In genomic region chr12:6607751-6608591, GRCh38 we compare ENCODE assay signal across 8 cellular contexts. TPM values are rescaled to one million over a fixed set of nuclear protein-coding genes. Genes with fewer than 3 reads are reported as not detected.
DNase-seq lines count a peak whose midpoint lies in the region; ATAC-seq and TF ChIP-seq lines count a peak whose summit lies in the region.

No MANE protein-coding gene starts in this region.

- no peaks in the 10 kb centered on the region for H3K9me3 ChIP-seq in transverse colon

- H3K9me3 Mint-ChIP-seq in naive B cell, result no peaks in the 10 kb centered on the region

- no peaks in the 10 kb centered on the region for H3K36me3 ChIP-seq in transverse colon

- H3K36me3 Mint-ChIP-seq in naive B cell, result peaks cover 0 to 5% of the 10 kb centered on the region in 2 donors

- TF ChIP-seq EP300 in transverse colon (IDR thresholded peaks at IDR 0.05; ENCODE audit: low read depth), result no peak

- H3K4me3 ChIP-seq in transverse colon, result no peak overlapping the region

- no peaks in the 10 kb centered on the region for H3K27me3 ChIP-seq in transverse colon

- H3K27ac Mint-ChIP-seq in naive B cell, result no peak overlapping the region

- no peak for TF ChIP-seq POLR2A in transverse colon (IDR thresholded peaks at IDR 0.05)

- H3K27me3 Mint-ChIP-seq in naive B cell, result no peaks in the 10 kb centered on the region

- intact Hi-C loops in transverse colon (cut with DNase I; ENCODE audit: low total_unique reads), result no loop called here

- no peak for TF ChIP-seq CTCF in transverse colon (IDR thresholded peaks at IDR 0.05)

- peaks cover 52 to 68% (median 53%) of the 10 kb centered on the region in 3 donors for H3K4me1 Mint-ChIP-seq in naive B cell

- H3K4me1 ChIP-seq in transverse colon, result peaks cover 34 to 55% (median 47%) of the 10 kb centered on the region in 4 donors

- ATAC-seq in HG03521 (IDR thresholded peaks at IDR 0.05; ENCODE audit: unreplicated experiment), result peak; percentile 29
- peak; percentile 41 to 44 for ATAC-seq in activated CD4-positive, CD25-positive, alpha-beta regulatory T cell treated with anti-CD3 and anti-CD28 coated beads, Interleukin-2, amount 50 U/mL, for 24 hours
- peak; percentile 42 to 46 for ATAC-seq in naive B cell (ENCODE audit: low read depth in 2 of 2)
- ATAC-seq in GM19351 (IDR thresholded peaks at IDR 0.05; ENCODE audit: unreplicated experiment), result no peak

- in situ Hi-C loops in G401 (cut with HindIII; ENCODE audit: low sequenced_read_pairs), result no loop called here
- in situ Hi-C loops in transverse colon (cut with MboI; ENCODE audit: low pct_ligation_motif_present in 1 of 4, low pct_unique_long_range_greater_than_20kb in 1 of 4, low sequenced_read_pairs in 3 of 4), result no loop called here

- H3K27ac ChIP-seq in transverse colon, result peak overlapping the region; percentile 75 to 99 (median 87)

- peak; percentile 93 for DNase-seq in G401 (ENCODE audit: low spot score)
- DNase-seq in NCI-H510A (lab: John Stamatoyannopoulos, UW), result peak; percentile 77
- peak; percentile 61 for DNase-seq in ecto neural progenitor cell (ENCODE audit: low spot score)
- DNase-seq in naive B cell, result peak; percentile 74
- peak; percentile 76 for DNase-seq in transverse colon

- 5 to 6% methylated on average over 8 of the region's 8 CpGs for WGBS in transverse colon (ENCODE audit: low coverage in 1 of 2), 2 donors

- H3K4me3 Mint-ChIP-seq in naive B cell, result no peak overlapping the region

RNA-seq across cellular contexts. Expression of gene CHD4, which starts 0.8 kb away (rescaled TPM):
- 374 and 375 TPM in 2 replicates for total RNA-seq in G401 (2014; rRNA removed; shearing (Covaris generic))
- 10 to 100 TPM; 26.6 to 67.1 (median 44.5) TPM for polyA plus RNA-seq in naive B cell (ENCODE audit: low read depth in 6 of 6)
- total RNA-seq in transverse colon, result 100 to 1,000 TPM; 142 to 165 (median 154) TPM

RNA-seq across cellular contexts. Expression of gene LPAR5, which starts 27.8 kb away (rescaled TPM):
- 0.03 TPM in 1 of 2 replicates, not detected in the other for total RNA-seq in G401 (2014; rRNA removed; shearing (Covaris generic))
- 10 to 100 TPM; 25.2 to 69.9 (median 40.1) TPM for polyA plus RNA-seq in naive B cell (ENCODE audit: low read depth in 6 of 6)
- total RNA-seq in transverse colon, result 10 to 100 TPM; 27.9 to 50.1 (median 30.2) TPM

RNA-seq across cellular contexts. Expression of gene ACRBP, which starts 39.3 kb away (rescaled TPM):
- not detected in 2 replicates for total RNA-seq in G401 (2014; rRNA removed; shearing (Covaris generic))
- polyA plus RNA-seq in naive B cell (ENCODE audit: low read depth in 6 of 6), result 10 to 100 TPM in 1 of 6 donors, 1 to 10 TPM in 5; 3.8 to 11.0 (median 8.9) TPM
- total RNA-seq in transverse colon, result 1 to 10 TPM in 3 of 4 donors, not detected in 1; 2.2 to 2.9 (median 2.7) TPM

RNA-seq across cellular contexts. Expression of gene NOP2, which starts 39.9 kb away (rescaled TPM):
- 45.5 and 70.7 TPM in 2 replicates for total RNA-seq in G401 (2014; rRNA removed; shearing (Covaris generic))
- polyA plus RNA-seq in naive B cell (ENCODE audit: low read depth in 6 of 6), result 10 to 100 TPM; 11.7 to 27.6 (median 17.5) TPM
- total RNA-seq in transverse colon, result 100 to 1,000 TPM in 1 of 4 donors, 10 to 100 TPM in 3; 12.8 to 167 (median 30.5) TPM

RNA-seq across cellular contexts. Expression of gene IFFO1, which starts 52.1 kb away (rescaled TPM):
- total RNA-seq in G401 (2014; rRNA removed; shearing (Covaris generic)), result 11.7 and 13.2 TPM in 2 replicates
- 10 to 100 TPM in 1 of 6 donors, 1 to 10 TPM in 5; 4.6 to 15.3 (median 6.3) TPM for polyA plus RNA-seq in naive B cell (ENCODE audit: low read depth in 6 of 6)
- 10 to 100 TPM in 1 of 4 donors, 1 to 10 TPM in 3; 6.1 to 54.2 (median 8.0) TPM for total RNA-seq in transverse colon

Comparison
In these comparisons a context has a peak if more than half of its experiments do, and no peak if none do; other contexts are left out.
1. RNA of gene LPAR5, which starts 27.8 kb away (total RNA-seq): 27.9 to 50.1 TPM in transverse colon; 0.03 TPM in G401; every median in the first group is over 10 times any median in the second.
2. Peak in every context shown above with its lines, with median percentiles within 50 percentile points of each other: DNase-seq.